In genomic region chr1:236727521-236727920, GRCh38 we compare ENCODE assay signal across 17 cellular contexts. TPM values are rescaled to one million over a fixed set of nuclear protein-coding genes. Genes with fewer than 3 reads are reported as not detected.
"Had no signal": no experiment of that assay in that cellular context is flagged by ENCODE, and none has a peak within 500 bp of the region (broad histone marks: within the 10 kb centered on the region; RNA-seq: fewer than 3 reads in every experiment).

No MANE protein-coding gene starts in this region.

- H3K4me1 ChIP-seq: adrenal gland, lower lobe of right lung, prostate gland, tibial nerve, vagina had no signal

- H3K9me3 ChIP-seq: adrenal gland, lower lobe of right lung, prostate gland, tibial nerve, vagina had no signal

- H3K27me3 ChIP-seq: adrenal gland, tibial nerve, vagina had no signal

- DNase-seq: activated B cell treated with CpG ODN at 0.5 μM for 24 hours; activated CD4-positive, alpha-beta T cell treated with anti-CD3 and anti-CD28 coated beads for 48 hours; activated CD8-positive, alpha-beta T cell treated with anti-CD3 and anti-CD28 coated beads for 36 hours; activated effector memory CD4-positive, alpha-beta T cell treated with anti-CD3 and anti-CD28 coated beads, Interleukin-2, amount 50 U/mL, for 16 hours; activated T-cell treated with anti-CD3 and anti-CD28 coated beads, Interleukin-2, amount 50 U/mL, for 48 hours; adrenal gland; caudate nucleus; glutamatergic neuron; immature natural killer cell; lower lobe of right lung; stimulated activated CD4-positive, alpha-beta T cell treated with anti-CD3 and anti-CD28 coated beads, Interleukin-2, amount 100 ng/mL, for 48 hours; stimulated activated naive B cell treated with anti-CD40 and anti-IgM and Interleukin-4, amounts not matched to agents 10 μg/mL and 1 μg/mL and 100 μg/mL, for 72 hours; T-helper 2 cell had no signal

- ATAC-seq: activated CD8-positive, alpha-beta T cell treated with anti-CD3 and anti-CD28 coated beads for 36 hours; lower lobe of right lung; stimulated activated naive B cell treated with anti-CD40 and anti-IgM and Interleukin-4, amounts not matched to agents 10 μg/mL and 1 μg/mL and 100 μg/mL, for 72 hours had no signal

- H3K4me3 ChIP-seq: adrenal gland, lower lobe of right lung, prostate gland, tibial nerve, vagina had no signal

- H3K27ac ChIP-seq: adrenal gland, lower lobe of right lung, prostate gland, tibial nerve, vagina had no signal

- H3K36me3 ChIP-seq: adrenal gland, lower lobe of right lung, prostate gland, tibial nerve, vagina had no signal

RNA-seq across cellular contexts. Expression of gene ACTN2, which starts 41.2 kb away (rescaled TPM):
- total RNA-seq: activated B cell treated with CpG ODN at 0.5 μM for 24 hours, osteoblast had no signal
- polyA plus RNA-seq: immature natural killer cell had no signal
